1 cellular context compared by ENCODE assay signal in the genomic region with DNA sequence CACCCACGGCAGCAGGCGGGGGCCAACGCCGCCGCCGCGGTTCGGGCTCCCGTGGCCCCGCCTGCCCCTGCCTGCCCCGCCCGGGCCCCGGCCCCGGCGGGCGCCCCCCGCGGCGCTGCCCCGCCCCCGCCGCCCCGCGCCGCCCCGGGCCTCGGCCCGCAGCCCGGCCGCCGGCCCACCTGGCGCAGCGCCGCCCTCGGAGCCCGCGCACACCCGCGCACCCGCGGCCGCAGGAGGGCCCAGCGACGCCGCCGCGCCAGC.
TF ChIP-seq lines count a peak whose summit lies in the region.

A gene with protein sequence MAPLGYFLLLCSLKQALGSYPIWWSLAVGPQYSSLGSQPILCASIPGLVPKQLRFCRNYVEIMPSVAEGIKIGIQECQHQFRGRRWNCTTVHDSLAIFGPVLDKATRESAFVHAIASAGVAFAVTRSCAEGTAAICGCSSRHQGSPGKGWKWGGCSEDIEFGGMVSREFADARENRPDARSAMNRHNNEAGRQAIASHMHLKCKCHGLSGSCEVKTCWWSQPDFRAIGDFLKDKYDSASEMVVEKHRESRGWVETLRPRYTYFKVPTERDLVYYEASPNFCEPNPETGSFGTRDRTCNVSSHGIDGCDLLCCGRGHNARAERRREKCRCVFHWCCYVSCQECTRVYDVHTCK (plus strand): TSS at position 206 of the 261 bp plus-strand sequence. CDS start 131 bp downstream, outside the sequence.

TF ChIP-seq in HEK293, 187 proteins besides CTCF, POLR2A, EP300 and RAD21 (continued from another document):
- TF ChIP-seq, protein P1, sequence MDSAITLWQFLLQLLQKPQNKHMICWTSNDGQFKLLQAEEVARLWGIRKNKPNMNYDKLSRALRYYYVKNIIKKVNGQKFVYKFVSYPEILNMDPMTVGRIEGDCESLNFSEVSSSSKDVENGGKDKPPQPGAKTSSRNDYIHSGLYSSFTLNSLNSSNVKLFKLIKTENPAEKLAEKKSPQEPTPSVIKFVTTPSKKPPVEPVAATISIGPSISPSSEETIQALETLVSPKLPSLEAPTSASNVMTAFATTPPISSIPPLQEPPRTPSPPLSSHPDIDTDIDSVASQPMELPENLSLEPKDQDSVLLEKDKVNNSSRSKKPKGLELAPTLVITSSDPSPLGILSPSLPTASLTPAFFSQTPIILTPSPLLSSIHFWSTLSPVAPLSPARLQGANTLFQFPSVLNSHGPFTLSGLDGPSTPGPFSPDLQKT (IDR thresholded peaks at IDR 0.05; ENCODE audit: borderline replicate concordance, low read depth, low read length), result no peak
